Comparison of ENCODE assay signal across 13 cellular contexts in genomic region chr7:101564778-101565211, GRCh38.
DNase-seq lines count a peak whose midpoint lies in the region; ATAC-seq, FAIRE-seq and TF ChIP-seq lines count a peak whose summit lies in the region.
"Had no signal": no experiment of that assay in that cellular context is flagged by ENCODE, and none has a peak within 500 bp of the region (broad histone marks: within the 10 kb centered on the region; RNA-seq: fewer than 3 reads in every experiment).

No MANE protein-coding gene starts in this region.

- H4K91ac ChIP-seq in H1 (replicated peaks; ENCODE audit: insufficient read length, low read length) = no peak overlapping the region

- TF ChIP-seq RAD21 in H1 (IDR thresholded peaks at IDR 0.05 in 1 of 2, conservative IDR thresholded peaks at IDR 0.05 in 1 of 2; ENCODE audit: low read depth in 2 of 2, low read length in 2 of 2) = no peak

- H2AK5ac ChIP-seq in H1 (ENCODE audit: low read depth, low read length) = no peak overlapping the region

- H3K27me3 ChIP-seq in PC-9 (ENCODE audit: insufficient read depth, low read depth) (peaks cover 19% of the 10 kb centered on the region), H1 (replicated peaks in 1 of 4; ENCODE audit: control insufficient read depth in 3 of 4, extremely low read depth in 1 of 4, insufficient read depth in 3 of 4, low read length in 3 of 4) (no peaks in the 10 kb centered on the region), stomach (peaks cover 0 to 38% (median 0%) of the 10 kb centered on the region in 3 donors)

- 29% methylated on average over 16 of the region's 16 CpGs; no CpG with 5 or more reads in 1 of the 2 experiments for WGBS in H1 (ENCODE audit: extremely low coverage in 1 of 2, insufficient coverage in 1 of 2, insufficient read length in 1 of 2, insufficient replicate concordance in 2 of 2, low coverage in 1 of 2, low lambda C conversion rate in 2 of 2, missing lambda C conversion rate in 1 of 2), 2 experiments
- 21 to 40% (median 36%) methylated on average over 13 to 16 of the region's 16 CpGs for WGBS in stomach, 5 donors

- no peaks in the 10 kb centered on the region for H3K9me2 ChIP-seq in PC-9 (ENCODE audit: insufficient read depth)

- peak; percentile 98 for FAIRE-seq in H1 (lab: Jason Lieb, UNC)

- no peak overlapping the region for H3K9ac ChIP-seq in H1 (replicated peaks in 1 of 4; ENCODE audit: extremely low read depth in 1 of 4, low read depth in 3 of 4, low read length in 3 of 4)

- H3K27ac ChIP-seq in PC-9 (no peak overlapping the region), H1 (ENCODE audit: low read depth, low read length) (no peak overlapping the region), stomach (no peak overlapping the region)

- no peak overlapping the region for H4K5ac ChIP-seq in H1 (ENCODE audit: insufficient read length, low read depth, low read length)

- 0 out of 2 replicates have a peak overlapping the region, but pooled peaks have one; percentile 9 for H3K18ac ChIP-seq in H1 (ENCODE audit: extremely low read depth, low read length)

- H2AFZ ChIP-seq in PC-9 (no peak overlapping the region), H1 (ENCODE audit: low read length) (no peak overlapping the region)

- POLR2A ChIA-PET in PC-9 (lab: Charles Lee; ENCODE audit: unreplicated experiment) = no interaction called here
- POLR2A ChIA-PET in H1 (lab: Charles Lee; ENCODE audit: partially characterized antibody) = interaction anchor here (1.0 to 2.7 kb wide), 2 partner anchors 10 to 14 kb away, joined by 3 to 7 read pairs; no protein-coding TSS in a partner anchor

- H3K79me2 ChIP-seq in PC-9 (ENCODE audit: low read depth) = no peaks in the 10 kb centered on the region
- no peaks in the 10 kb centered on the region for H3K79me2 ChIP-seq in H1 (ENCODE audit: control insufficient read depth in 1 of 2, insufficient read depth in 2 of 2, low read length in 2 of 2)

- TF ChIP-seq POLR2A in H1 (IDR thresholded peaks at IDR 0.05; ENCODE audit: control extremely low read depth in 1 of 2, low read depth in 2 of 2, low read length in 2 of 2) (no peak), stomach (IDR thresholded peaks at IDR 0.05) (no peak)

- H3K14ac ChIP-seq in H1 (ENCODE audit: insufficient read length) = no peak overlapping the region

- H4K8ac ChIP-seq in H1 (ENCODE audit: extremely low read depth, insufficient read depth, low read length) = peak overlapping the region; percentile 54; the same call in 1 of the 2 replicates

- no peak overlapping the region for H3K4me3 ChIP-seq in PC-9
- no peak overlapping the region for H3K4me3 ChIP-seq in H1 (ENCODE audit: extremely low read depth in 1 of 4, insufficient read depth in 2 of 4, low read depth in 3 of 4, low read length in 4 of 4)
- H3K4me3 ChIP-seq in stomach = no peak overlapping the region

- no peaks in the 10 kb centered on the region for H3K36me3 ChIP-seq in PC-9 (ENCODE audit: low read depth)
- H3K36me3 ChIP-seq in H1 (ENCODE audit: control insufficient read depth in 2 of 4, insufficient read depth in 4 of 4, low read length in 3 of 4) = no peaks in the 10 kb centered on the region
- H3K36me3 ChIP-seq in stomach = no peaks in the 10 kb centered on the region

- peaks cover 2% of the 10 kb centered on the region; the same call in 1 of the 2 replicates for H3K23me2 ChIP-seq in H1 (ENCODE audit: low read depth, low read length)

- H3K9me3 ChIP-seq in PC-9 (ENCODE audit: insufficient read depth, low read depth) = no peaks in the 10 kb centered on the region
- H3K9me3 ChIP-seq in H1 (ENCODE audit: insufficient read depth in 2 of 2, low read depth in 1 of 2, low read length in 1 of 2) = 0 out of 4 replicates have a peak, but pooled peaks cover 0 to 4% of the 10 kb centered on the region in 2 experiments
- no peaks in the 10 kb centered on the region for H3K9me3 ChIP-seq in stomach

- TF ChIP-seq CTCF in PC-9 (conservative IDR thresholded peaks at IDR 0.05) = no peak
- no peak for TF ChIP-seq CTCF in H1 (IDR thresholded peaks at IDR 0.05; ENCODE audit: control extremely low read depth in 1 of 3, insufficient read depth in 1 of 3, low read depth in 1 of 3, low read length in 3 of 3)
- no peak for TF ChIP-seq CTCF in stomach (IDR thresholded peaks at IDR 0.05)

- H3K79me1 ChIP-seq in H1 (ENCODE audit: low read depth, low read length) = no peaks in the 10 kb centered on the region

- no peak overlapping the region; the same call in 1 of the 2 replicates for H2BK12ac ChIP-seq in H1 (ENCODE audit: low read depth, low read length)

- intact Hi-C loops in PC-9 (cut with micrococcal nuclease; ENCODE audit: unreplicated experiment) = no loop called here
- intact Hi-C loops in stomach (cut with DNase I; ENCODE audit: low total_unique reads) = no loop called here

- H4K20me1 ChIP-seq in PC-9 (ENCODE audit: insufficient read depth) (no peaks in the 10 kb centered on the region), H1 (replicated peaks in 1 of 2; ENCODE audit: control insufficient read depth in 1 of 2, insufficient read depth in 2 of 2, low read length in 2 of 2) (peaks cover 0 to 2% of the 10 kb centered on the region in 2 experiments)

- DNase-seq in NCI-H2196 (lab: John Stamatoyannopoulos, UW; ENCODE audit: unreplicated experiment) (peak; percentile 19), NCI-H2196 treated with DMSO at 0.1 percent for 48 hours (lab: John Stamatoyannopoulos, UW; ENCODE audit: unreplicated experiment) (no peak), PC-9 (peak; percentile 58 to 61), H1 (ENCODE audit: low read depth in 1 of 2, low spot score in 2 of 2) (peak; percentile 86 to 89), stomach (peak; percentile 32), cerebellum (ENCODE audit: low spot score) (no peak)
- DNase-seq: activated effector memory CD4-positive, alpha-beta T cell treated with Interleukin-2 at 50 U/mL for 16 hours; cerebellar nuclear complex; midbrain had no signal

- H3K4me2 ChIP-seq in PC-9 (no peak overlapping the region), H1 (ENCODE audit: insufficient read depth in 1 of 2, low read depth in 2 of 2, low read length in 2 of 2) (no peak overlapping the region)

- BruUV-seq in PC-9 (replicated peaks; lab: Mats Ljungman, UMichigan) = no TSS peak

- H2BK120ac ChIP-seq in H1 (replicated peaks; ENCODE audit: low read depth, low read length) = no peak overlapping the region

- no peaks in the 10 kb centered on the region for H3F3A ChIP-seq in PC-9 (ENCODE audit: insufficient read depth, low read depth)

- no peak overlapping the region for H3K23ac ChIP-seq in H1 (ENCODE audit: insufficient read length)

- ATAC-seq in GM21526 (IDR thresholded peaks at IDR 0.05; ENCODE audit: low FRiP score, unreplicated experiment) = no peak
- no peak for ATAC-seq in HG03521 (IDR thresholded peaks at IDR 0.05; ENCODE audit: unreplicated experiment)
- ATAC-seq: activated CD4-positive, CD25-positive, alpha-beta regulatory T cell treated with anti-CD3 and anti-CD28 coated beads, Interleukin-2, amount 50 U/mL, for 24 hours; sciatic nerve had no signal

- no peak for TF ChIP-seq EP300 in H1 (IDR thresholded peaks at IDR 0.05; ENCODE audit: borderline replicate concordance in 1 of 2, low read depth in 2 of 2, low read length in 2 of 2)
- no peak for TF ChIP-seq EP300 in stomach (IDR thresholded peaks at IDR 0.05)

- H2BK20ac ChIP-seq in H1 (ENCODE audit: low read length) = no peak overlapping the region

- CTCF ChIA-PET in PC-9 (lab: Charles Lee) = no interaction called here
- CTCF ChIA-PET in H1 (lab: Charles Lee; ENCODE audit: partially characterized antibody) = interaction anchor here (1.0 to 1.5 kb wide), 3 partner anchors 9 to 154 kb away, joined by 3 read pairs; no protein-coding TSS in a partner anchor

- H2BK15ac ChIP-seq in H1 (ENCODE audit: low read length) = 0 out of 2 replicates have a peak overlapping the region, but pooled peaks have one; percentile 34

- no peak overlapping the region for H3K4ac ChIP-seq in H1 (replicated peaks; ENCODE audit: insufficient read length, low read depth, low read length)

- H3K4me1 ChIP-seq in PC-9 (replicated peaks; ENCODE audit: insufficient read depth) = no peaks in the 10 kb centered on the region
- H3K4me1 ChIP-seq in H1 (replicated peaks in 1 of 4; ENCODE audit: control insufficient read depth in 3 of 4, insufficient read depth in 4 of 4, low read length in 3 of 4) = peaks cover 0 to 15% (median 7%) of the 10 kb centered on the region in 4 experiments; a peak in 6 of 7 replicates
- H3K4me1 ChIP-seq in stomach = no peaks in the 10 kb centered on the region

- H2BK5ac ChIP-seq in H1 (ENCODE audit: low read depth, low read length) = 0 out of 2 replicates have a peak overlapping the region, but pooled peaks have one; percentile 22

- no peak overlapping the region for H3K56ac ChIP-seq in H1 (replicated peaks; ENCODE audit: insufficient read length, low read depth, low read length)

TF ChIP-seq in H1, 55 proteins besides CTCF, POLR2A, EP300 and RAD21:
- TF ChIP-seq NANOG (IDR thresholded peaks at IDR 0.05; ENCODE audit: insufficient read depth, low read depth, low read length, poor library complexity, severe bottlenecking) (no peak), BACH1 (IDR thresholded peaks at IDR 0.05; ENCODE audit: low read length) (peak; percentile 82), TEAD4 (IDR thresholded peaks at IDR 0.05; ENCODE audit: low read depth, low read length) (peak; percentile 21; the same call in 1 of the 2 replicates), SP4 (IDR thresholded peaks at IDR 0.05; ENCODE audit: low read length) (no peak), MAX (IDR thresholded peaks at IDR 0.05) (peak; percentile 78), CREB1 (IDR thresholded peaks at IDR 0.05) (0 out of 2 replicates have a peak, but pooled peaks have one; percentile 57), RNF2 (IDR thresholded peaks at IDR 0.05; ENCODE audit: borderline replicate concordance, low read depth, low read length, missing control alignments, poor library complexity, severe bottlenecking) (no peak), SIX5 (IDR thresholded peaks at IDR 0.05; ENCODE audit: low read depth, low read length) (no peak), SIN3A (conservative IDR thresholded peaks at IDR 0.05 in 1 of 2, IDR thresholded peaks at IDR 0.05 in 1 of 2; ENCODE audit: low read depth in 1 of 2, low read length in 2 of 2) (peak; percentile 66 to 89; a peak in 3 of 4 replicates)

Comparison
In these comparisons a context has a peak if more than half of its experiments do, and no peak if none do; other contexts are left out.
1. DNase-seq: peak in NCI-H2196 (single experiment), PC-9 (2 of 2), H1 (2 of 2) and stomach (single experiment); none in NCI-H2196 treated with DMSO at 0.1 percent for 48 hours (single experiment) and cerebellum (single experiment).